ENCODE assay signal across 18 cellular contexts in the genomic region with DNA sequence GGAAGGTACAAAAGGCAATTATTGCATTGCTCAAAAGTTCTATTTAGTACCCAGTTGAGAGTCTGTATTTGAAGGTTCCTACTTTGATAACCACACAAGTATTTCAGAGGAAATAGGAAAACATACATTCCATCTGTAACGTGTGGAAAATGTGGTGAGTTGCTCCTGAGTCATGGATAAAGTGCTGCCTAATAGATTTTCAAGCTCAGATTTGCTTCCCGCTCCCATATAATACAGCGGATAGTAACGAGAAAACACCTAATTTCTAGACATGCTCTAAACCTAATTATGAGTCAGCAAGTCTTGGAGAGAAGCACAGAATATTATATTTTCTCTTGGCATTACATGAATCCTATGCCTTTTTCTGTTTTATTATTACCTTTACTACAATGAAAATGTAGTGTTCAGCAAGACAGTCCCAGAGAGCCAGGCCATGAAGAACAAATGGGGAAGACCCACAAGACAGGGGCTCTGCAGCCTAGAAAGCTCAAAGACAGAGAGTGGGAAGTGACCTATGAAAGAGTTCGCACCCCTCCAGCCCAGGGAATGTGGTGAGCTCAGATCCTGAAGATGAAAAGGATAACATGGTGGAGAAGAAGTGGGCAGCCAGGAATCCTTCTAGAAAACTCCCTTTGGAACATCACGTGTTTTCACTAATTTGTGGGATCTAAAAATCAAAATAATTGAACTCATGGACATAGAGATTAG.
DNase-seq lines count a peak whose midpoint lies in the region; ATAC-seq, FAIRE-seq and TF ChIP-seq lines count a peak whose summit lies in the region.
"Had no signal": no experiment of that assay in that cellular context is flagged by ENCODE, and none has a peak within 500 bp of the region (broad histone marks: within the 10 kb centered on the region; RNA-seq: fewer than 3 reads in every experiment).

No MANE protein-coding gene starts in this region.

- H3K79me2 ChIP-seq in mammary epithelial cell (ENCODE audit: insufficient read depth, low read length) (peaks cover 4% of the 10 kb centered on the region), keratinocyte (ENCODE audit: control insufficient read depth, insufficient read depth, low read length) (peaks cover 2% of the 10 kb centered on the region)

- BruUV-seq in mammary epithelial cell (replicated peaks; lab: Mats Ljungman, UMichigan) = no TSS peak

- WGBS in heart right ventricle, 2 donors = 92 to 94% methylated on average over 6 of the region's 6 CpGs
- WGBS in mammary epithelial cell (ENCODE audit: low coverage, missing lambda C conversion rate) = 40% methylated on average over 5 of the region's 6 CpGs
- WGBS in thyroid gland, 2 donors = 96 to 97% methylated on average over 6 of the region's 6 CpGs

- intact Hi-C loops in heart right ventricle (cut with DNase I) = loop anchor here in 1 of 10 donors (5.0 kb wide), 2 partner anchors 33 to 37 kb away; no protein-coding TSS in a partner anchor
- intact Hi-C loops in cardiac septum (cut with DNase I) = no loop called here
- intact Hi-C loops in mammary epithelial cell (cut with micrococcal nuclease) = loop anchor here (2.0 to 5.0 kb wide), 2 partner anchors 38 to 373 kb away; no protein-coding TSS in a partner anchor
- intact Hi-C loops in thyroid gland (cut with DNase I) = no loop called here

- no peaks in the 10 kb centered on the region for H4K20me1 ChIP-seq in mammary epithelial cell (ENCODE audit: insufficient read depth, low read length)
- no peaks in the 10 kb centered on the region for H4K20me1 ChIP-seq in keratinocyte (ENCODE audit: control insufficient read depth, extremely low read depth, insufficient read depth, low read length)

- peak overlapping the region; percentile 59 for H3K4me2 ChIP-seq in mammary epithelial cell (ENCODE audit: insufficient read depth, low read depth, low read length)
- peak overlapping the region; percentile 71 for H3K4me2 ChIP-seq in keratinocyte (ENCODE audit: control insufficient read depth, extremely low read depth, insufficient read depth, low read depth, low read length)

- H3K4me1 ChIP-seq in heart right ventricle (peaks cover 6 to 68% (median 34%) of the 10 kb centered on the region in 9 donors), mammary epithelial cell (ENCODE audit: insufficient read depth, low read length) (peaks cover 43% of the 10 kb centered on the region), keratinocyte (ENCODE audit: control insufficient read depth, extremely low read depth, insufficient read depth, low read length) (peaks cover 38% of the 10 kb centered on the region), thyroid gland (peaks cover 11 to 24% of the 10 kb centered on the region in 2 donors)

- no peaks in the 10 kb centered on the region for H3K9me1 ChIP-seq in keratinocyte (ENCODE audit: control insufficient read depth, extremely low read depth, insufficient read depth, low read length)

- H3K27me3 ChIP-seq in heart right ventricle = no peaks in the 10 kb centered on the region
- H3K27me3 ChIP-seq in mammary epithelial cell (ENCODE audit: insufficient read depth, low read length) = no peaks in the 10 kb centered on the region
- H3K27me3 ChIP-seq in keratinocyte (ENCODE audit: control insufficient read depth, extremely low read depth, insufficient read depth, low read length) = no peaks in the 10 kb centered on the region
- H3K27me3 ChIP-seq in thyroid gland = no peaks in the 10 kb centered on the region

- peak overlapping the region in 8 of 10 donors; percentile 23 to 65 (median 40) for H3K27ac ChIP-seq in heart right ventricle
- peak overlapping the region; percentile 84 for H3K27ac ChIP-seq in mammary epithelial cell (ENCODE audit: insufficient read depth, low read depth, low read length)
- peak overlapping the region; percentile 80 for H3K27ac ChIP-seq in keratinocyte (ENCODE audit: control insufficient read depth, insufficient read depth, low read length)
- H3K27ac ChIP-seq in thyroid gland = peak overlapping the region in 2 of 3 donors; percentile 40 to 46
- H3K27ac ChIP-seq: VCaP had no signal

- in situ Hi-C loops in mammary epithelial cell (cut with MboI; ENCODE audit: low sequenced_read_pairs in 2 of 2) = no loop called here

- peak overlapping the region; percentile 31 for H3K9ac ChIP-seq in mammary epithelial cell (ENCODE audit: insufficient read depth, low read length)
- H3K9ac ChIP-seq in keratinocyte (ENCODE audit: control insufficient read depth, extremely low read depth, insufficient read depth, low read length) = peak overlapping the region; percentile 39

- H2AFZ ChIP-seq in mammary epithelial cell (ENCODE audit: low read depth, low read length) (peak overlapping the region; percentile 65), keratinocyte (ENCODE audit: control insufficient read depth, low read length) (peak overlapping the region; percentile 50)

- no peak for ATAC-seq in heart right ventricle

- TF ChIP-seq CTCF in heart right ventricle (IDR thresholded peaks at IDR 0.05) (no peak), mammary epithelial cell (conservative IDR thresholded peaks at IDR 0.05 in 1 of 2, IDR thresholded peaks at IDR 0.05 in 1 of 2; ENCODE audit: extremely low read depth in 1 of 2, insufficient read depth in 1 of 2, low read depth in 1 of 2, low read length in 2 of 2) (no peak), keratinocyte (optimal IDR thresholded peaks at IDR 0.05 in 1 of 3, IDR thresholded peaks at IDR 0.05 in 1 of 3, conservative IDR thresholded peaks at IDR 0.05 in 1 of 3; ENCODE audit: extremely low read depth in 1 of 3, insufficient read depth in 2 of 3, low read length in 3 of 3) (no peak), thyroid gland (IDR thresholded peaks at IDR 0.05) (no peak)

- H3K4me3 ChIP-seq in heart right ventricle = no peak overlapping the region
- no peak overlapping the region for H3K4me3 ChIP-seq in mammary epithelial cell (replicated peaks in 1 of 3; ENCODE audit: insufficient read depth in 1 of 3, low read depth in 2 of 3, low read length in 3 of 3)
- peak overlapping the region in 1 of 3 experiments; percentile 11 for H3K4me3 ChIP-seq in keratinocyte (ENCODE audit: control insufficient read depth in 2 of 3, extremely low read depth in 1 of 3, insufficient read depth in 2 of 3, low read depth in 1 of 3, low read length in 3 of 3)
- H3K4me3 ChIP-seq in thyroid gland (replicated peaks in 1 of 3) = no peak overlapping the region

- DNase-seq in heart right ventricle (no peak), cardiac septum (ENCODE audit: low spot score) (no peak), mammary epithelial cell (peak; percentile 86), keratinocyte (ENCODE audit: low read depth, low spot score) (peak; percentile 69), thyroid gland (no peak), NCI-H1048 (lab: John Stamatoyannopoulos, UW) (no peak), NCI-H1436 treated with DMSO at 0.1 percent for 48 hours (lab: John Stamatoyannopoulos, UW) (no peak), nucleus accumbens (lab: John Stamatoyannopoulos, UW) (no peak)
- DNase-seq: activated CD8-positive, alpha-beta memory T cell treated with anti-CD3 and anti-CD28 coated beads, Interleukin-2, amount 50 U/mL, for 4 hours; amniotic stem cell; DMS153; MV-4-11; NCI-H524 treated with DMSO at 0.1 percent for 48 hours; SHP77 had no signal

- FAIRE-seq in keratinocyte (lab: Jason Lieb, UNC) = peak; percentile 87
- FAIRE-seq: A204.1, frontal cortex, GM12891 had no signal

- H3K36me3 ChIP-seq in heart right ventricle (peaks cover 0 to 42% (median 4%) of the 10 kb centered on the region in 9 donors), mammary epithelial cell (ENCODE audit: insufficient read depth, low read length) (no peaks in the 10 kb centered on the region), keratinocyte (ENCODE audit: control insufficient read depth in 2 of 2, extremely low read depth in 1 of 2, insufficient read depth in 2 of 2, low read length in 2 of 2) (peaks cover 9% of the 10 kb centered on the region in 2 experiments), thyroid gland (peaks cover 0 to 5% of the 10 kb centered on the region in 2 donors)

- TF ChIP-seq POLR2A in thyroid gland (IDR thresholded peaks at IDR 0.05) = no peak

- H3K9me3 ChIP-seq in heart right ventricle = no peaks in the 10 kb centered on the region
- no peaks in the 10 kb centered on the region for H3K9me3 ChIP-seq in mammary epithelial cell (replicated peaks; ENCODE audit: insufficient read depth, low read length)
- no peaks in the 10 kb centered on the region for H3K9me3 ChIP-seq in keratinocyte (ENCODE audit: control insufficient read depth, low read depth, low read length)
- H3K9me3 ChIP-seq in thyroid gland = no peaks in the 10 kb centered on the region

- CTCF ChIA-PET in mammary epithelial cell (lab: Charles Lee; ENCODE audit: low non-redundant PET) = no interaction called here

- dilution Hi-C loops in mammary epithelial cell (cut with HindIII; ENCODE audit: low sequenced_read_pairs) (no loop called here), keratinocyte (cut with MboI; ENCODE audit: extremely low pct_ligation_motif_present, low sequenced_read_pairs) (no loop called here)

Comparison
In these comparisons a context has a peak if more than half of its experiments do, and no peak if none do; other contexts are left out.
1. DNase-seq: peak in mammary epithelial cell (single experiment) and keratinocyte (single experiment); none in heart right ventricle (0 of 2), cardiac septum (single experiment), thyroid gland (0 of 2), NCI-H1048 (single experiment), NCI-H1436 treated with DMSO at 0.1 percent for 48 hours (single experiment) and nucleus accumbens (0 of 56).
2. Peak in every context shown above with its lines, with median percentiles within 50 percentile points of each other: H3K27ac ChIP-seq.